ENCODE assay signal across 1 cellular context in genomic region chr3:182957676-182958075, GRCh38.
TF ChIP-seq lines count a peak whose summit lies in the region.

No MANE protein-coding gene starts in this region.

TF ChIP-seq in K562, 482 proteins besides CTCF, POLR2A, EP300 and RAD21:
- TF ChIP-seq PKNOX1 (IDR thresholded peaks at IDR 0.05) (no peak), ZNF121 (CRISPR knock-in tag; conservative IDR thresholded peaks at IDR 0.05) (peak; percentile 78), NFXL1 (CRISPR knock-in tag; IDR thresholded peaks at IDR 0.05) (no peak), MXI1 (IDR thresholded peaks at IDR 0.05; ENCODE audit: low read depth, low read length) (no peak), ARID1B (IDR thresholded peaks at IDR 0.05) (no peak)
